Comparison of ENCODE assay signal across 21 cellular contexts in genomic region chr14:66717571-66718140, GRCh38.
"Had no signal": no experiment of that assay in that cellular context is flagged by ENCODE, and none has a peak within 500 bp of the region (broad histone marks: within the 10 kb centered on the region; RNA-seq: fewer than 3 reads in every experiment).

No MANE protein-coding gene starts in this region.

- H3K27ac ChIP-seq: esophagus muscularis mucosa, gastroesophageal sphincter, heart left ventricle, neural progenitor cell, psoas muscle, skin epidermis, tibial nerve, uterus, WERI-Rb-1 had no signal

- H2AFZ ChIP-seq: neural progenitor cell had no signal

- H3K27ac Mint-ChIP-seq: activated naive CD4-positive, alpha-beta T cell treated with anti-CD3 and anti-CD28 coated beads, Interleukin-2, amount 50 U/mL, for 24 hours; dendritic cell treated with granulocyte-macrophage colony-stimulating factor and Interleukin-4, amounts not matched to agents 40 ng/mL and 50 ng/mL, for 4 days; neural progenitor cell; stimulated activated naive CD8-positive, alpha-beta T cell treated with anti-CD3 and anti-CD28 coated beads, Interleukin-15, Interleukin-2, amounts not matched to agents 100 ng/mL and 50 ng/mL, for 24 hours had no signal

- H3K4me3 Mint-ChIP-seq: activated naive CD4-positive, alpha-beta T cell treated with anti-CD3 and anti-CD28 coated beads, Interleukin-2, amount 50 U/mL, for 24 hours; dendritic cell treated with granulocyte-macrophage colony-stimulating factor and Interleukin-4, amounts not matched to agents 40 ng/mL and 50 ng/mL, for 4 days; naive thymus-derived CD4-positive, alpha-beta T cell; neural progenitor cell; stimulated activated naive CD8-positive, alpha-beta T cell treated with anti-CD3 and anti-CD28 coated beads, Interleukin-15, Interleukin-2, amounts not matched to agents 100 ng/mL and 50 ng/mL, for 24 hours had no signal

- H3K36me3 ChIP-seq: esophagus muscularis mucosa, gastroesophageal sphincter, heart left ventricle, neural progenitor cell, tibial nerve, uterus, WERI-Rb-1 had no signal

- H3K4me3 ChIP-seq: esophagus muscularis mucosa, gastroesophageal sphincter, heart left ventricle, neural progenitor cell, psoas muscle, skin epidermis, tibial nerve, uterus had no signal

- ATAC-seq: gastroesophageal sphincter; heart left ventricle; left ventricle myocardium superior; naive thymus-derived CD4-positive, alpha-beta T cell; psoas muscle; right cardiac atrium had no signal

- H3K27me3 ChIP-seq: esophagus muscularis mucosa, gastroesophageal sphincter, heart left ventricle, neural progenitor cell, tibial nerve, uterus had no signal

- H3K4me1 Mint-ChIP-seq: neural progenitor cell had no signal

- H3K4me2 ChIP-seq: neural progenitor cell had no signal

- H3K9ac ChIP-seq: neural progenitor cell had no signal

- H3K4me1 ChIP-seq: esophagus muscularis mucosa, gastroesophageal sphincter, psoas muscle, tibial nerve, uterus had no signal

- DNase-seq: activated CD4-positive, alpha-beta T cell treated with anti-CD3 and anti-CD28 coated beads for 1 hour; activated CD4-positive, alpha-beta T cell treated with anti-CD3 and anti-CD28 coated beads, Interleukin-2, amount 50 U/mL, for 4 hours; activated gamma-delta T cell; effector memory CD4-positive, alpha-beta T cell; heart left ventricle; kidney glomerular epithelial cell; left ventricle myocardium superior; naive thymus-derived CD4-positive, alpha-beta T cell; psoas muscle; T-helper 9 cell; uterus; WERI-Rb-1 had no signal

- H3K27me3 Mint-ChIP-seq: activated naive CD4-positive, alpha-beta T cell treated with anti-CD3 and anti-CD28 coated beads, Interleukin-2, amount 50 U/mL, for 24 hours; dendritic cell treated with granulocyte-macrophage colony-stimulating factor and Interleukin-4, amounts not matched to agents 40 ng/mL and 50 ng/mL, for 4 days; stimulated activated naive CD8-positive, alpha-beta T cell treated with anti-CD3 and anti-CD28 coated beads, Interleukin-15, Interleukin-2, amounts not matched to agents 100 ng/mL and 50 ng/mL, for 24 hours had no signal

- H3K9me3 ChIP-seq: psoas muscle, uterus had no signal
